ENCODE assay signal across 28 cellular contexts in genomic region chr10:49061667-49062066, GRCh38. TPM values are rescaled to one million over a fixed set of nuclear protein-coding genes. Genes with fewer than 3 reads are reported as not detected.
"Had no signal": no experiment of that assay in that cellular context is flagged by ENCODE, and none has a peak within 500 bp of the region (broad histone marks: within the 10 kb centered on the region; RNA-seq: fewer than 3 reads in every experiment).

No MANE protein-coding gene starts in this region.

- DNase-seq: colonic mucosa; cortex of kidney; dermis blood vessel endothelial cell; dorsolateral prefrontal cortex; effector CD4-positive, alpha-beta T cell; effector CD8-positive, alpha-beta T cell; effector memory CD4-positive, alpha-beta T cell; effector memory CD8-positive, alpha-beta T cell; endodermal cell; esophagus squamous epithelium; foreskin fibroblast; foreskin keratinocyte; foreskin melanocyte; gastrocnemius medialis; glutamatergic neuron; head of caudate nucleus; heart left ventricle; heart right ventricle had no signal

- H3K27ac ChIP-seq: colonic mucosa, coronary artery, dorsolateral prefrontal cortex, epithelial cell of prostate, esophagus muscularis mucosa, esophagus squamous epithelium, foreskin keratinocyte, gastrocnemius medialis, gastroesophageal sphincter, heart left ventricle, heart right ventricle, hepatocyte had no signal

- H3K4me1 ChIP-seq: colonic mucosa, esophagus muscularis mucosa, foreskin keratinocyte, gastrocnemius medialis had no signal

- H2AFZ ChIP-seq: hepatocyte had no signal

- H3K4me2 ChIP-seq: hepatocyte had no signal

- H3K36me3 ChIP-seq: colonic mucosa, gastrocnemius medialis had no signal

- FAIRE-seq: colon, endometrium, endothelial cell of umbilical vein, frontal cortex had no signal

- ATAC-seq: effector memory CD8-positive, alpha-beta T cell; esophagus mucosa; foreskin keratinocyte; gastrocnemius medialis; gastroesophageal sphincter; heart left ventricle; heart right ventricle had no signal

- H3K79me2 ChIP-seq: hepatocyte had no signal

- H3K27me3 ChIP-seq: colonic mucosa, dorsolateral prefrontal cortex, esophagus muscularis mucosa, esophagus squamous epithelium, gastrocnemius medialis, gastroesophageal sphincter, heart left ventricle, heart right ventricle had no signal

- H3K4me3 ChIP-seq: colonic mucosa, coronary artery, dorsolateral prefrontal cortex, esophagus muscularis mucosa, esophagus squamous epithelium, gastrocnemius medialis, gastroesophageal sphincter, heart left ventricle, heart right ventricle, hepatocyte had no signal

- H3K9me3 ChIP-seq: colonic mucosa, esophagus muscularis mucosa, gastrocnemius medialis had no signal

RNA-seq across cellular contexts. Expression of gene VSTM4, which starts 53.7 kb away (rescaled TPM):
- total RNA-seq: foreskin keratinocyte had no signal
- polyA plus RNA-seq: foreskin keratinocyte had no signal
